18 cellular contexts compared by ENCODE assay signal in genomic region chr7:25753837-25754236, GRCh38.
DNase-seq lines count a peak whose midpoint lies in the region; ATAC-seq and TF ChIP-seq lines count a peak whose summit lies in the region.
"Had no signal": no experiment of that assay in that cellular context is flagged by ENCODE, and none has a peak within 500 bp of the region (broad histone marks: within the 10 kb centered on the region; RNA-seq: fewer than 3 reads in every experiment).

No MANE protein-coding gene starts in this region.

- no peaks in the 10 kb centered on the region for H3K27me3 ChIP-seq in sigmoid colon
- H3K27me3 ChIP-seq: body of pancreas had no signal

- no peaks in the 10 kb centered on the region for H3K36me3 ChIP-seq in mesodermal cell (ENCODE audit: control insufficient read depth, insufficient read depth, low read length)
- no peaks in the 10 kb centered on the region for H3K36me3 ChIP-seq in sigmoid colon

- H3K9me3 ChIP-seq in mesodermal cell (ENCODE audit: control insufficient read depth, low read length): no peaks in the 10 kb centered on the region
- no peaks in the 10 kb centered on the region for H3K9me3 ChIP-seq in sigmoid colon
- H3K9me3 ChIP-seq: body of pancreas had no signal

- intact Hi-C loops in left cardiac atrium (cut with DNase I) (loop anchor here in 1 of 2 donors (10.0 kb wide), 1 partner anchor 81 kb away; no protein-coding TSS in a partner anchor), cardiac septum (cut with DNase I) (loop anchor here (1.0 kb wide), 1 partner anchor 95 kb away; no protein-coding TSS in a partner anchor), sigmoid colon (cut with DNase I) (loop anchor here (2.0 kb wide), 2 partner anchors 91 to 93 kb away; no protein-coding TSS in a partner anchor)

- H3K27ac ChIP-seq in mesodermal cell (ENCODE audit: low read depth, low read length, severe bottlenecking) (peak overlapping the region; percentile 91), sigmoid colon (peak overlapping the region; percentile 82 to 89 (median 88))
- H3K27ac ChIP-seq: body of pancreas had no signal

- no peak for TF ChIP-seq CTCF in sigmoid colon (IDR thresholded peaks at IDR 0.05)

- DNase-seq in left cardiac atrium (no peak), cardiac septum (ENCODE audit: low spot score) (no peak), sigmoid colon (no peak), NCI-H1694 treated with DMSO at 0.1 percent for 48 hours (lab: John Stamatoyannopoulos, UW) (no peak)
- DNase-seq in activated naive CD4-positive, alpha-beta T cell treated with Interleukin-2 at 50 U/mL for 16 hours: no peak
- DNase-seq: activated CD4-positive, alpha-beta T cell treated with anti-CD3 and anti-CD28 coated beads, Interleukin-2, amount 50 U/mL, for 48 hours; body of pancreas; dermis blood vessel endothelial cell; erythroblast; Karpas-422; NCI-H1092; NCI-H524; occipital lobe; stimulated activated CD4-positive, alpha-beta T cell treated with anti-CD3 and anti-CD28 coated beads, Interleukin-4, amount 100 ng/mL, for 1 hour had no signal

- ATAC-seq in left cardiac atrium: peak; percentile 32 to 69
- no peak for ATAC-seq in GM19455 (IDR thresholded peaks at IDR 0.05; ENCODE audit: unreplicated experiment)
- no peak for ATAC-seq in GM18511 (IDR thresholded peaks at IDR 0.05; ENCODE audit: unreplicated experiment)
- ATAC-seq: body of pancreas had no signal

- no peak for TF ChIP-seq EP300 in sigmoid colon (IDR thresholded peaks at IDR 0.05)

- no peak for TF ChIP-seq POLR2A in sigmoid colon (IDR thresholded peaks at IDR 0.05)

- WGBS in mesodermal cell (ENCODE audit: insufficient coverage in 2 of 2), 2 experiments: 87 to 88% methylated on average over 9 to 10 of the region's 10 CpGs
- 92 to 95% methylated on average over 10 of the region's 10 CpGs for WGBS in sigmoid colon, 2 donors

- H3K4me3 ChIP-seq in mesodermal cell (ENCODE audit: extremely low read depth, insufficient read depth, low read length, poor library complexity, severe bottlenecking) (no peak overlapping the region), sigmoid colon (no peak overlapping the region)
- H3K4me3 ChIP-seq: body of pancreas, skin epidermis had no signal

- H3K4me1 ChIP-seq in mesodermal cell (ENCODE audit: control insufficient read depth, insufficient read depth, low read length, poor library complexity, severe bottlenecking) (peaks cover 26% of the 10 kb centered on the region), sigmoid colon (peaks cover 0 to 75% (median 68%) of the 10 kb centered on the region in 4 donors)

Comparison
In these comparisons a context has a peak if more than half of its experiments do, and no peak if none do; other contexts are left out.
1. ATAC-seq: peak in left cardiac atrium (2 of 2); none in GM19455 (single experiment) and GM18511 (single experiment).